9 cellular contexts compared by ENCODE assay signal in the genomic region with DNA sequence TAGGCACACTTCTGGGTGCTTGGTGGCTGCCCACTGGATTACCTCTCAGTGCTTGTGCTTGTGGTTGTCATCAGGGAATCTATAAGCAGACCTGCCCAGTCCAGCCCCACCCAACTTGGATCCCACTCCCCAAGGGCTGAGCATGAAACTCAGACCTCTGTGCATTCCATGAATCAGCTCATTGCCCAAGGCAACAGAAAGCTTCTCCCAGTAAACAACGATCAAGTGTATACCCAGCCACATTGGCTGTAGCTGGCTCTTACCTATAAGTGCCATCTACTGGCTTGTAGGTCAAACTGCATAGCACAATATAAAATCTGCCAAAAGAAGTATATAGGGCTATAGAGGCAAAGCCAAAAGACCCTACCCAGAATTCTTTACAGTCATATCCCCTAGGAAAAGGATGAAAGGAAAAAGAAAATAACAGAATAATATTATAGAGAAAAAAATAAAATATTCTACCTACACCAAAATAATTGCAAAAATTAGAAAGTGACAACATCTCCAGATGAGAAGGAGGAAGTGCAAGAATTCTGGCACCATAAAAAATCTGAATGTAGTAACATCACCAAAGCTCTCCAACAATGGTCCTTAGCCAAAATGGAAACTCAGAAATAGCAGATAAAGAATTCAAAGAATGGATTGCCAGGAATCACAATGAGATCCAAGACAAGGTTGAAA.
DNase-seq lines count a peak whose midpoint lies in the region; ATAC-seq, FAIRE-seq and TF ChIP-seq lines count a peak whose summit lies in the region.
"Had no signal": no experiment of that assay in that cellular context is flagged by ENCODE, and none has a peak within 500 bp of the region (broad histone marks: within the 10 kb centered on the region; RNA-seq: fewer than 3 reads in every experiment).

No MANE protein-coding gene starts in this region.

- no peak overlapping the region for H3K4me3 ChIP-seq in GM12864 (ENCODE audit: low read depth, low read length)

- H3K27ac Mint-ChIP-seq in brain (no peak overlapping the region), nephron progenitor cell (no peak overlapping the region), CD14-positive monocyte (no peak overlapping the region)

- DNase-seq in GM12864 (ENCODE audit: low read depth) (no peak), NAMALWA (ENCODE audit: low spot score) (peak; percentile 15), nephron progenitor cell (no peak), CD14-positive monocyte (ENCODE audit: low spot score) (no peak), GM19239 (ENCODE audit: insufficient read length, low spot score) (no peak)
- DNase-seq in activated CD4-positive, CD25-positive, alpha-beta regulatory T cell treated with anti-CD3 and anti-CD28 coated beads, Interleukin-2, amount 50 U/mL, for 72 hours, result no peak

- H3K4me3 Mint-ChIP-seq in brain (no peak overlapping the region), nephron progenitor cell (no peak overlapping the region), CD14-positive monocyte (no peak overlapping the region)

- FAIRE-seq in GM19239 (lab: Jason Lieb, UNC), result no peak
- FAIRE-seq: colon had no signal

- no peaks in the 10 kb centered on the region for H3K4me1 Mint-ChIP-seq in brain
- H3K4me1 Mint-ChIP-seq in nephron progenitor cell, result no peaks in the 10 kb centered on the region
- no peaks in the 10 kb centered on the region for H3K4me1 Mint-ChIP-seq in CD14-positive monocyte

- ATAC-seq in GM18511 (IDR thresholded peaks at IDR 0.05; ENCODE audit: unreplicated experiment), result no peak

- H3K9me3 Mint-ChIP-seq in brain (peaks cover 29 to 53% (median 35%) of the 10 kb centered on the region in 5 experiments), nephron progenitor cell (peaks cover 59% of the 10 kb centered on the region), CD14-positive monocyte (peaks cover 8 to 23% (median 12%) of the 10 kb centered on the region in 7 donors)

- TF ChIP-seq CTCF in GM12864 (IDR thresholded peaks at IDR 0.05; ENCODE audit: low read depth, low read length, missing control alignments) (peak; percentile 53), brain (conservative IDR thresholded peaks at IDR 0.05) (peak; percentile 43 to 65), nephron progenitor cell (IDR thresholded peaks at IDR 0.05) (peak; percentile 22), CD14-positive monocyte (IDR thresholded peaks at IDR 0.05) (no peak)

- intact Hi-C loops in CD14-positive monocyte (cut with micrococcal nuclease), result no loop called here

- H3K27me3 Mint-ChIP-seq in brain (no peaks in the 10 kb centered on the region), nephron progenitor cell (ENCODE audit: low read depth, poor library complexity) (peaks cover 3% of the 10 kb centered on the region), CD14-positive monocyte (ENCODE audit: low read depth in 3 of 3) (no peaks in the 10 kb centered on the region)

- no peaks in the 10 kb centered on the region for H3K36me3 Mint-ChIP-seq in brain
- peaks cover 4% of the 10 kb centered on the region for H3K36me3 Mint-ChIP-seq in nephron progenitor cell (ENCODE audit: low read depth)
- no peaks in the 10 kb centered on the region for H3K36me3 Mint-ChIP-seq in CD14-positive monocyte
